In genomic region chr17:44398692-44399691, GRCh38 we compare ENCODE assay signal across 25 cellular contexts. TPM values are rescaled to one million over a fixed set of nuclear protein-coding genes. Genes with fewer than 3 reads are reported as not detected.
DNase-seq lines count a peak whose midpoint lies in the region; ATAC-seq, FAIRE-seq and TF ChIP-seq lines count a peak whose summit lies in the region.
"Had no signal": no experiment of that assay in that cellular context is flagged by ENCODE, and none has a peak within 500 bp of the region (broad histone marks: within the 10 kb centered on the region; RNA-seq: fewer than 3 reads in every experiment).

No MANE protein-coding gene starts in this region.

- no peaks in the 10 kb centered on the region for H4K20me1 ChIP-seq in HepG2 (ENCODE audit: insufficient read depth, low read length)

- no peak overlapping the region for H3K14ac ChIP-seq in neuronal stem cell (ENCODE audit: low read length)

- CTCF ChIA-PET in HepG2 (lab: Yijun Ruan, JAX; ENCODE audit: low intra/inter-chr PET ratio, low total read pairs), result interaction anchor here (1.9 kb wide), 1 partner anchor 124 kb away, joined by 34 read pairs; no protein-coding TSS in a partner anchor

- TF ChIP-seq EP300 in HepG2 (IDR thresholded peaks at IDR 0.05; ENCODE audit: low read depth in 2 of 2, low read length in 2 of 2) (no peak), HepG2 (CRISPR knock-in tag; IDR thresholded peaks at IDR 0.05; ENCODE audit: borderline replicate concordance) (no peak)

- H2AK5ac ChIP-seq in neuronal stem cell (ENCODE audit: low read depth, low read length), result no peak overlapping the region

- H3K27ac ChIP-seq in HepG2 (ENCODE audit: extremely low read length, insufficient read depth, low read length) (no peak overlapping the region), right lobe of liver (no peak overlapping the region), caudate nucleus (ENCODE audit: low read depth, low read length) (no peak overlapping the region), neuronal stem cell (replicated peaks; ENCODE audit: low read length) (no peak overlapping the region), foreskin keratinocyte (no peak overlapping the region)
- H3K27ac ChIP-seq: body of pancreas, KMS-11, tibial nerve had no signal

- peak overlapping the region; percentile 9 for H3K18ac ChIP-seq in neuronal stem cell (ENCODE audit: low read length)

- H3K79me1 ChIP-seq in neuronal stem cell (ENCODE audit: low read depth, low read length), result peaks cover 4% of the 10 kb centered on the region

- no peaks in the 10 kb centered on the region for H3K79me2 ChIP-seq in HepG2 (ENCODE audit: insufficient read depth, low read length)

- H3K4me1 ChIP-seq in HepG2 (ENCODE audit: insufficient read depth, low read length) (no peaks in the 10 kb centered on the region), right lobe of liver (no peaks in the 10 kb centered on the region), neuronal stem cell (ENCODE audit: control insufficient read depth in 2 of 2, insufficient read depth in 1 of 2, low read depth in 1 of 2, low read length in 2 of 2) (no peaks in the 10 kb centered on the region), foreskin keratinocyte (no peaks in the 10 kb centered on the region)
- H3K4me1 ChIP-seq: body of pancreas, tibial nerve had no signal

- FAIRE-seq in HepG2 (lab: Jason Lieb, UNC), result no peak
- FAIRE-seq in urothelium cell line (lab: Jason Lieb, UNC), result peak; percentile 17

- DNase-seq in HepG2 (ENCODE audit: low spot score) (no peak), right lobe of liver (no peak), caudate nucleus (lab: John Stamatoyannopoulos, UW) (peak in 39 of 61 donors; percentile 5 to 89 (median 45)), neuronal stem cell (ENCODE audit: low spot score) (no peak), urothelium cell line (ENCODE audit: low spot score) (no peak), foreskin keratinocyte (no peak)
- DNase-seq: activated CD4-positive, alpha-beta T cell treated with anti-CD3 and anti-CD28 coated beads for 1 hour; activated T-cell treated with anti-CD3 and anti-CD28 coated beads, Interleukin-2, amount 50 U/mL, for 4 hours; body of pancreas; effector CD8-positive, alpha-beta T cell; GDM1; H7; NCI-H1436 treated with DMSO at 0.1 percent for 48 hours; NCI-H345; NCI-H748 treated with DMSO at 0.1 percent for 48 hours; RPMI8226; stimulated activated CD4-positive, alpha-beta T cell treated with anti-CD3 and anti-CD28 coated beads, Interleukin-2, amount 100 ng/mL, for 24 hours had no signal

- no peak for TF ChIP-seq CTCF in HepG2 (CRISPR knock-in tag; IDR thresholded peaks at IDR 0.05)
- no peak for TF ChIP-seq CTCF in right lobe of liver (IDR thresholded peaks at IDR 0.05)
- no peak for TF ChIP-seq CTCF in foreskin keratinocyte (conservative IDR thresholded peaks at IDR 0.05)

- H3K27me3 ChIP-seq in HepG2 (ENCODE audit: control insufficient read depth in 1 of 2, insufficient read depth in 2 of 2, low read length in 2 of 2) (no peaks in the 10 kb centered on the region), right lobe of liver (no peaks in the 10 kb centered on the region), neuronal stem cell (ENCODE audit: control insufficient read depth in 3 of 3, insufficient read depth in 3 of 3, low read depth in 1 of 3, low read length in 3 of 3) (no peaks in the 10 kb centered on the region), foreskin keratinocyte (no peaks in the 10 kb centered on the region)
- H3K27me3 ChIP-seq: body of pancreas, tibial nerve had no signal

- H3K36me3 ChIP-seq in HepG2 (replicated peaks in 1 of 2; ENCODE audit: control insufficient read depth in 1 of 2, insufficient read depth in 2 of 2, low read length in 2 of 2) (peaks cover 20 to 65% of the 10 kb centered on the region in 2 experiments), right lobe of liver (peaks cover 0 to 28% (median 5%) of the 10 kb centered on the region in 4 donors), neuronal stem cell (replicated peaks in 1 of 2; ENCODE audit: control insufficient read depth in 2 of 2, insufficient read depth in 2 of 2, low read length in 2 of 2) (peaks cover 43 to 89% of the 10 kb centered on the region in 2 donors)

- ATAC-seq in HepG2 (no peak), right lobe of liver (no peak), foreskin keratinocyte (no peak), HG02852 (IDR thresholded peaks at IDR 0.05; ENCODE audit: unreplicated experiment) (no peak), HG03354 (IDR thresholded peaks at IDR 0.05; ENCODE audit: poor library complexity, severe bottlenecking, unreplicated experiment) (no peak)
- ATAC-seq: activated T-cell treated with anti-CD3 and anti-CD28 coated beads, Interleukin-2, amount 50 U/mL, for 4 hours; body of pancreas had no signal

- H3K4ac ChIP-seq in neuronal stem cell (ENCODE audit: low read length), result no peak overlapping the region

- 95% methylated on average over 41 of the region's 41 CpGs for WGBS in HepG2 (ENCODE audit: low lambda C conversion rate)
- WGBS in right lobe of liver (ENCODE audit: insufficient coverage, low coverage, low lambda C conversion rate, missing lambda C conversion rate), result 92% methylated on average over 28 of the region's 41 CpGs
- no CpG with 5 or more reads among the region's 41 CpGs for WGBS in neuronal stem cell (ENCODE audit: extremely low coverage in 2 of 2, insufficient read length in 2 of 2, insufficient replicate concordance in 1 of 2), 2 donors

- no peak overlapping the region for H2BK15ac ChIP-seq in neuronal stem cell (ENCODE audit: low read length)

- H2AFZ ChIP-seq in HepG2 (ENCODE audit: low read length), result no peak overlapping the region
- no peak overlapping the region for H2AFZ ChIP-seq in neuronal stem cell (ENCODE audit: low read length)

- BruUV-seq in HepG2 (replicated peaks; lab: Mats Ljungman, UMichigan), result no TSS peak

- intact Hi-C loops in HepG2 (cut with micrococcal nuclease; ENCODE audit: unreplicated experiment) (no loop called here), right lobe of liver (cut with DNase I) (no loop called here)

- no peak overlapping the region for H2BK5ac ChIP-seq in neuronal stem cell (ENCODE audit: low read length)

- POLR2A ChIA-PET in HepG2 (lab: Yijun Ruan, JAX), result interaction anchor here (0.9 kb wide), 1 partner anchor 124 kb away, joined by 3 read pairs; no protein-coding TSS in a partner anchor

- no peak for TF ChIP-seq RAD21 in HepG2 (CRISPR knock-in tag; IDR thresholded peaks at IDR 0.05)

- TF ChIP-seq POLR2A in HepG2 (IDR thresholded peaks at IDR 0.05; ENCODE audit: insufficient read depth in 1 of 2, low read depth in 2 of 2, low read length in 2 of 2), result no peak
- no peak for TF ChIP-seq POLR2A in right lobe of liver (IDR thresholded peaks at IDR 0.05)

- H3K9me3 ChIP-seq in HepG2 (ENCODE audit: low read length), result no peaks in the 10 kb centered on the region
- H3K9me3 ChIP-seq in right lobe of liver, result no peaks in the 10 kb centered on the region
- no peaks in the 10 kb centered on the region for H3K9me3 ChIP-seq in neuronal stem cell (replicated peaks in 1 of 2; ENCODE audit: control insufficient read depth in 2 of 2, insufficient read depth in 1 of 2, low read depth in 1 of 2, low read length in 2 of 2)
- H3K9me3 ChIP-seq: body of pancreas, tibial nerve had no signal

- no peak overlapping the region for H4K91ac ChIP-seq in neuronal stem cell (ENCODE audit: low read depth, low read length, poor library complexity)

- in situ Hi-C loops in HepG2 (cut with HindIII; ENCODE audit: extremely low pct_ligation_motif_present, low pct_unique_long_range_greater_than_20kb), result loop anchor here (5.0 kb wide), 1 partner anchor 123 kb away; no protein-coding TSS in a partner anchor

- H2BK120ac ChIP-seq in neuronal stem cell (ENCODE audit: low read depth, low read length), result no peak overlapping the region

- H2BK12ac ChIP-seq in neuronal stem cell (ENCODE audit: low read length), result no peak overlapping the region

- H3K9ac ChIP-seq in HepG2 (ENCODE audit: insufficient read depth, low read depth, low read length), result no peak overlapping the region
- H3K9ac ChIP-seq in neuronal stem cell (ENCODE audit: low read depth, low read length, poor library complexity), result no peak overlapping the region
- H3K9ac ChIP-seq: KMS-11 had no signal

- no peak overlapping the region for H4K8ac ChIP-seq in neuronal stem cell (ENCODE audit: low read depth, low read length)

- no peak overlapping the region for H3K23ac ChIP-seq in neuronal stem cell (ENCODE audit: low read depth, low read length, poor library complexity)

- H3K4me2 ChIP-seq in HepG2 (ENCODE audit: low read depth, low read length), result no peak overlapping the region
- no peak overlapping the region for H3K4me2 ChIP-seq in neuronal stem cell (ENCODE audit: insufficient read depth, low read length, poor library complexity, severe bottlenecking)
- H3K4me2 ChIP-seq: KMS-11, smooth muscle cell had no signal

- H3K4me3 ChIP-seq in HepG2 (replicated peaks in 1 of 3; ENCODE audit: insufficient read depth in 1 of 3, low read depth in 2 of 3, low read length in 3 of 3), result no peak overlapping the region
- H3K4me3 ChIP-seq in right lobe of liver, result no peak overlapping the region
- no peak overlapping the region for H3K4me3 ChIP-seq in neuronal stem cell (ENCODE audit: low read length in 2 of 2)
- H3K4me3 ChIP-seq: body of pancreas, lung, smooth muscle cell, tibial nerve had no signal

RNA-seq across cellular contexts. Expression of gene ITGA2B, which starts 9.5 kb away (rescaled TPM):
- total RNA-seq in HepG2 (2016; rRNA removed; fragmentation: Illumina TruSeq; extraction: Trizol) (0.38 and 0.41 TPM in 2 replicates), right lobe of liver (1 to 10 TPM in 2 of 6 experiments, under 1 TPM in 3, not detected in 1; 0.37 to 1.5 (median 0.49) TPM), foreskin keratinocyte (0.25 and 0.37 TPM in 2 replicates)
- total RNA-seq in HepG2 (2016; cell fraction: cytosol; rRNA removed; fragmentation: Illumina TruSeq; extraction: Trizol; ENCODE audit: low read depth), result 0.30 TPM in 1 of 2 replicates, not detected in the other
- 0.22 and 0.37 TPM in 2 replicates for total RNA-seq in HepG2 (2016; cell fraction: insoluble cytoplasmic fraction; rRNA removed; fragmentation: Illumina TruSeq; extraction: Trizol)
- 0.19 and 0.83 TPM in 2 replicates for total RNA-seq in HepG2 (2016; cell fraction: membrane; rRNA removed; fragmentation: Illumina TruSeq; extraction: Trizol)
- total RNA-seq in HepG2 (2016; cell fraction: nucleus; rRNA removed; fragmentation: Illumina TruSeq; extraction: Trizol), result 0.37 and 0.44 TPM in 2 replicates
- polyA plus RNA-seq in HepG2 (2011; rRNA removed) (1.1 and 1.9 TPM in 2 replicates), foreskin keratinocyte (0.08 and 0.13 TPM in 2 replicates)
- 0.42 and 0.63 TPM in 2 replicates for polyA plus RNA-seq in HepG2 (2011; cell fraction: cytosol; rRNA removed)
- 11.3 and 12.6 TPM in 2 replicates for polyA plus RNA-seq in HepG2 (2011; cell fraction: nucleus; rRNA removed)
- 2.4 and 4.7 TPM in 2 replicates for polyA plus RNA-seq in HepG2 (2012)
- 0.27 TPM in 1 of 2 replicates, not detected in the other for polyA plus RNA-seq in HepG2 (2016; cell fraction: cytosol; fragmentation: Illumina TruSeq; extraction: Trizol; ENCODE audit: low read depth)
- 0.25 TPM in 1 of 2 replicates, not detected in the other for polyA plus RNA-seq in HepG2 (2016; cell fraction: insoluble cytoplasmic fraction; fragmentation: Illumina TruSeq; extraction: Trizol; ENCODE audit: low read depth)
- 0.40 TPM in 1 of 2 replicates, not detected in the other for polyA plus RNA-seq in HepG2 (2016; cell fraction: membrane; fragmentation: Illumina TruSeq; extraction: Trizol; ENCODE audit: low read depth)
- polyA plus RNA-seq in HepG2 (2016; cell fraction: nucleus; fragmentation: Illumina TruSeq; extraction: Trizol; ENCODE audit: insufficient read depth, low read depth), result 0.60 and 1.3 TPM in 2 replicates
- polyA minus RNA-seq in HepG2 (2011; rRNA and poly(A)+ RNA removed; ENCODE audit: low replicate concordance), result 0.74 and 1.3 TPM in 2 replicates
- 0.26 and 0.69 TPM in 2 replicates for polyA minus RNA-seq in HepG2 (2011; cell fraction: cytosol; rRNA and poly(A)+ RNA removed)
- polyA minus RNA-seq in HepG2 (2011; cell fraction: nucleus; rRNA and poly(A)+ RNA removed), result 1.9 and 2.4 TPM in 2 replicates
- polyA plus RNA-seq in neuronal stem cell (2013, experiment 1 of 2), result 6.4 TPM
- 7.5 TPM for polyA plus RNA-seq in neuronal stem cell (2013, experiment 2 of 2)
- total RNA-seq: HT1080 had no signal

RNA-seq across cellular contexts. Expression of gene FAM171A2, which starts 35.3 kb away (rescaled TPM):
- total RNA-seq in HepG2 (2016; rRNA removed; fragmentation: Illumina TruSeq; extraction: Trizol) (1.0 and 1.8 TPM in 2 replicates), right lobe of liver (under 1 TPM; 0.16 to 0.68 (median 0.39) TPM), foreskin keratinocyte (1.4 and 1.6 TPM in 2 replicates)
- total RNA-seq in HepG2 (2016; cell fraction: cytosol; rRNA removed; fragmentation: Illumina TruSeq; extraction: Trizol; ENCODE audit: low read depth), result 0.44 and 1.2 TPM in 2 replicates
- 0.97 and 2.0 TPM in 2 replicates for total RNA-seq in HepG2 (2016; cell fraction: insoluble cytoplasmic fraction; rRNA removed; fragmentation: Illumina TruSeq; extraction: Trizol)
- total RNA-seq in HepG2 (2016; cell fraction: membrane; rRNA removed; fragmentation: Illumina TruSeq; extraction: Trizol), result 1.4 and 2.0 TPM in 2 replicates
- total RNA-seq in HepG2 (2016; cell fraction: nucleus; rRNA removed; fragmentation: Illumina TruSeq; extraction: Trizol), result 1.8 and 2.4 TPM in 2 replicates
- polyA plus RNA-seq in HepG2 (2011; rRNA removed) (3.6 and 5.8 TPM in 2 replicates), foreskin keratinocyte (0.98 and 1.3 TPM in 2 replicates)
- polyA plus RNA-seq in HepG2 (2011; cell fraction: cytosol; rRNA removed), result 3.3 and 4.9 TPM in 2 replicates
- 5.7 and 6.2 TPM in 2 replicates for polyA plus RNA-seq in HepG2 (2011; cell fraction: nucleus; rRNA removed)
- polyA plus RNA-seq in HepG2 (2012), result 3.9 and 7.7 TPM in 2 replicates
- 0.99 and 1.1 TPM in 2 replicates for polyA plus RNA-seq in HepG2 (2016; cell fraction: cytosol; fragmentation: Illumina TruSeq; extraction: Trizol; ENCODE audit: low read depth)
- polyA plus RNA-seq in HepG2 (2016; cell fraction: insoluble cytoplasmic fraction; fragmentation: Illumina TruSeq; extraction: Trizol; ENCODE audit: low read depth), result 0.66 and 0.71 TPM in 2 replicates
- polyA plus RNA-seq in HepG2 (2016; cell fraction: membrane; fragmentation: Illumina TruSeq; extraction: Trizol; ENCODE audit: low read depth), result 0.84 and 1.1 TPM in 2 replicates
- 3.3 and 3.5 TPM in 2 replicates for polyA plus RNA-seq in HepG2 (2016; cell fraction: nucleus; fragmentation: Illumina TruSeq; extraction: Trizol; ENCODE audit: insufficient read depth, low read depth)
- 1.3 and 9.8 TPM in 2 replicates for polyA minus RNA-seq in HepG2 (2011; rRNA and poly(A)+ RNA removed; ENCODE audit: low replicate concordance)
- polyA minus RNA-seq in HepG2 (2011; cell fraction: cytosol; rRNA and poly(A)+ RNA removed), result 3.0 and 3.8 TPM in 2 replicates
- polyA minus RNA-seq in HepG2 (2011; cell fraction: nucleus; rRNA and poly(A)+ RNA removed), result 1.3 and 2.7 TPM in 2 replicates
- polyA plus RNA-seq in neuronal stem cell (2013, experiment 1 of 2), result 34.5 TPM
- 33.1 TPM for polyA plus RNA-seq in neuronal stem cell (2013, experiment 2 of 2)
- total RNA-seq: T-helper 1 cell treated with Interleukin-12 subunit alpha and Interleukin-12 subunit beta and Interleukin-4 antibody, amounts not matched to agents 30 ng/mL and 1 ng/mL, for 36 hours had no signal

RNA-seq across cellular contexts. Expression of gene GRN, which starts 53.9 kb away (rescaled TPM):
- 41.2 and 86.6 TPM in 2 replicates for total RNA-seq in HepG2 (2016; rRNA removed; fragmentation: Illumina TruSeq; extraction: Trizol)
- total RNA-seq in HepG2 (2016; cell fraction: cytosol; rRNA removed; fragmentation: Illumina TruSeq; extraction: Trizol; ENCODE audit: low read depth), result 14.7 and 16.4 TPM in 2 replicates
- total RNA-seq in HepG2 (2016; cell fraction: insoluble cytoplasmic fraction; rRNA removed; fragmentation: Illumina TruSeq; extraction: Trizol), result 36.4 and 95.6 TPM in 2 replicates
- 24.9 and 32.7 TPM in 2 replicates for total RNA-seq in HepG2 (2016; cell fraction: membrane; rRNA removed; fragmentation: Illumina TruSeq; extraction: Trizol)
- total RNA-seq in HepG2 (2016; cell fraction: nucleus; rRNA removed; fragmentation: Illumina TruSeq; extraction: Trizol), result 81.7 and 101 TPM in 2 replicates
- polyA plus RNA-seq in HepG2 (2011; rRNA removed), result 143 and 195 TPM in 2 replicates
- 82.9 and 130 TPM in 2 replicates for polyA plus RNA-seq in HepG2 (2011; cell fraction: cytosol; rRNA removed)
- 653 and 705 TPM in 2 replicates for polyA plus RNA-seq in HepG2 (2011; cell fraction: nucleus; rRNA removed)
- 166 and 219 TPM in 2 replicates for polyA plus RNA-seq in HepG2 (2012)
- 23.3 and 23.7 TPM in 2 replicates for polyA plus RNA-seq in HepG2 (2016; cell fraction: cytosol; fragmentation: Illumina TruSeq; extraction: Trizol; ENCODE audit: low read depth)
- 50.3 and 62.4 TPM in 2 replicates for polyA plus RNA-seq in HepG2 (2016; cell fraction: insoluble cytoplasmic fraction; fragmentation: Illumina TruSeq; extraction: Trizol; ENCODE audit: low read depth)
- 32.0 and 32.7 TPM in 2 replicates for polyA plus RNA-seq in HepG2 (2016; cell fraction: membrane; fragmentation: Illumina TruSeq; extraction: Trizol; ENCODE audit: low read depth)
- 211 and 219 TPM in 2 replicates for polyA plus RNA-seq in HepG2 (2016; cell fraction: nucleus; fragmentation: Illumina TruSeq; extraction: Trizol; ENCODE audit: insufficient read depth, low read depth)
- 65.4 and 170 TPM in 2 replicates for polyA minus RNA-seq in HepG2 (2011; rRNA and poly(A)+ RNA removed; ENCODE audit: low replicate concordance)
- 146 and 172 TPM in 2 replicates for polyA minus RNA-seq in HepG2 (2011; cell fraction: cytosol; rRNA and poly(A)+ RNA removed)
- polyA minus RNA-seq in HepG2 (2011; cell fraction: nucleus; rRNA and poly(A)+ RNA removed), result 48.2 and 74.1 TPM in 2 replicates
- 100 to 1,000 TPM in 5 of 6 experiments, 10 to 100 TPM in 1; 84.5 to 230 (median 150) TPM for total RNA-seq in right lobe of liver
- 54.1 TPM for polyA plus RNA-seq in neuronal stem cell (2013, experiment 1 of 2)
- 53.7 TPM for polyA plus RNA-seq in neuronal stem cell (2013, experiment 2 of 2)
- 272 and 283 TPM in 2 replicates for total RNA-seq in foreskin keratinocyte
- 290 and 301 TPM in 2 replicates for polyA plus RNA-seq in foreskin keratinocyte

Comparison
In these comparisons a context has a peak if more than half of its experiments do, and no peak if none do; other contexts are left out.
1. DNase-seq: peak in caudate nucleus (39 of 61); none in HepG2 (single experiment), right lobe of liver (0 of 3), neuronal stem cell (single experiment), urothelium cell line (single experiment) and foreskin keratinocyte (0 of 2).